26 cellular contexts compared by ENCODE assay signal in the genomic region with DNA sequence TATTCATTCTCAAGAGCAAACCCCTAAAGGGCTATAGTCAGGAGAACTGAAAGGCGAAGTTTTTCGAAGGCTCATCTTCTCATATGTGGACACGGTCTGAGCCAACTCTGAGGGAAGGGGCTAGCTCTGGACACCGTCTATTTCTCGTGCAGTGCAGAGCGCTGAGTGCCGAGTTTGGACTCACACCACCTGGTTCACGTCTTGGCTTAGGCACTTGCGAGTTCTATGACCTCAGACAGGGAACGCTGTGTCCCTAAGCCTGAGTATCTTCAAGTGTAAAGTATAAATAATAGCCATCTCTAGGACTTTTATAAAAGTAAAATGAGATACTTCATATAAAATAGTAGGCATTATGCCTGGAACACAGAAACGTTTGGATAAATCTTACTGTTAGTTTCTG.
DNase-seq lines count a peak whose midpoint lies in the region; ATAC-seq and TF ChIP-seq lines count a peak whose summit lies in the region.
"Had no signal": no experiment of that assay in that cellular context is flagged by ENCODE, and none has a peak within 500 bp of the region (broad histone marks: within the 10 kb centered on the region; RNA-seq: fewer than 3 reads in every experiment).

No MANE protein-coding gene starts in this region.

- H3K4me2 ChIP-seq in trophoblast cell (ENCODE audit: low read length): no peak overlapping the region
- H3K4me2 ChIP-seq: KMS-11 had no signal

- H3K79me2 ChIP-seq in trophoblast cell (ENCODE audit: control insufficient read depth, insufficient read depth, low read length, poor library complexity): no peaks in the 10 kb centered on the region

- H3K27me3 ChIP-seq in right cardiac atrium (ENCODE audit: control insufficient read depth, insufficient read depth) (no peaks in the 10 kb centered on the region), trophoblast cell (ENCODE audit: insufficient read depth, low read length) (no peaks in the 10 kb centered on the region), upper lobe of left lung (no peaks in the 10 kb centered on the region)

- no peaks in the 10 kb centered on the region for H3K79me1 ChIP-seq in trophoblast cell (ENCODE audit: low read length)

- H3K4ac ChIP-seq in trophoblast cell (ENCODE audit: low read depth, low read length): no peak overlapping the region

- no peak overlapping the region for H2AK5ac ChIP-seq in trophoblast cell (ENCODE audit: low read length)

- no peak overlapping the region for H4K91ac ChIP-seq in trophoblast cell (ENCODE audit: low read depth, low read length)

- H3K9me3 ChIP-seq in right cardiac atrium (ENCODE audit: control insufficient read depth, low read length): no peaks in the 10 kb centered on the region
- H3K9me3 ChIP-seq in trophoblast cell (ENCODE audit: insufficient read depth, low read depth, low read length): no peaks in the 10 kb centered on the region
- H3K9me3 ChIP-seq in upper lobe of left lung: no peaks in the 10 kb centered on the region
- H3K9me3 ChIP-seq: Caco-2 had no signal

- TF ChIP-seq POLR2A in upper lobe of left lung (IDR thresholded peaks at IDR 0.05): peak in 1 of 4 donors; percentile 38

- H2BK12ac ChIP-seq in trophoblast cell (ENCODE audit: low read length): no peak overlapping the region

- peak; percentile 64 for DNase-seq in Right ventricle myocardium inferior (ENCODE audit: missing footprints)
- no peak for DNase-seq in cardiac septum (ENCODE audit: low spot score)
- peak in 2 of 3 donors; percentile 18 to 58 for DNase-seq in right cardiac atrium
- no peak for DNase-seq in trophoblast cell
- DNase-seq in upper lobe of left lung: peak in 1 of 2 donors; percentile 81
- no peak for DNase-seq in activated T-cell treated with anti-CD3 and anti-CD28 coated beads, Interleukin-2, amount 50 U/mL, for 72 hours
- no peak for DNase-seq in natural killer cell treated with Interleukin-12 subunit alpha and Interleukin-12 subunit beta and Interleukin-15 and Interleukin-18, amount 100 ng/mL, for 72 hours (ENCODE audit: low spot score)
- DNase-seq: Caco-2; CD8-positive, alpha-beta T cell; GF-D8; NCI-H1048; NCI-H1417; NCI-H1694 treated with DMSO at 0.1 percent for 48 hours; NCI-H2081; NCI-H2227 treated with DMSO at 0.1 percent for 48 hours; NCI-H69; SIG-M5 had no signal

- TF ChIP-seq EP300 in upper lobe of left lung (IDR thresholded peaks at IDR 0.05): peak in 2 of 4 donors; percentile 52 to 96

- no peak overlapping the region for H3K27ac Mint-ChIP-seq in activated T-cell treated with anti-CD3 and anti-CD28 coated beads, Interleukin-2, amount 50 U/mL, for 72 hours
- no peak overlapping the region for H3K27ac Mint-ChIP-seq in natural killer cell treated with Interleukin-12 subunit alpha and Interleukin-12 subunit beta and Interleukin-15 and Interleukin-18, amount 100 ng/mL, for 72 hours
- H3K27ac Mint-ChIP-seq: B cell; CD8-positive, alpha-beta T cell; IgD-negative memory B cell had no signal

- no peak overlapping the region for H4K12ac ChIP-seq in trophoblast cell (ENCODE audit: low read depth, low read length)

- H3K23ac ChIP-seq in trophoblast cell (ENCODE audit: low read length): no peak overlapping the region

- H3K27me3 Mint-ChIP-seq in activated T-cell treated with anti-CD3 and anti-CD28 coated beads, Interleukin-2, amount 50 U/mL, for 72 hours (ENCODE audit: low read depth): no peaks in the 10 kb centered on the region
- peaks cover 11 to 13% of the 10 kb centered on the region in 2 donors for H3K27me3 Mint-ChIP-seq in natural killer cell treated with Interleukin-12 subunit alpha and Interleukin-12 subunit beta and Interleukin-15 and Interleukin-18, amount 100 ng/mL, for 72 hours

- H3K36me3 ChIP-seq in trophoblast cell (ENCODE audit: control insufficient read depth in 1 of 2, insufficient read depth in 2 of 2, low read length in 2 of 2): no peaks in the 10 kb centered on the region
- peaks cover 0 to 2% (median 0%) of the 10 kb centered on the region in 4 donors for H3K36me3 ChIP-seq in upper lobe of left lung

- no peak overlapping the region for H2BK5ac ChIP-seq in trophoblast cell (ENCODE audit: low read depth, low read length, poor library complexity)

- H3K14ac ChIP-seq in trophoblast cell (ENCODE audit: low read length): no peak overlapping the region

- H3K4me1 Mint-ChIP-seq in activated T-cell treated with anti-CD3 and anti-CD28 coated beads, Interleukin-2, amount 50 U/mL, for 72 hours (ENCODE audit: low read depth): no peaks in the 10 kb centered on the region
- no peaks in the 10 kb centered on the region for H3K4me1 Mint-ChIP-seq in natural killer cell treated with Interleukin-12 subunit alpha and Interleukin-12 subunit beta and Interleukin-15 and Interleukin-18, amount 100 ng/mL, for 72 hours (ENCODE audit: low read depth in 2 of 2)
- H3K4me1 Mint-ChIP-seq: B cell, IgD-negative memory B cell had no signal

- no peak overlapping the region for H3K4me3 Mint-ChIP-seq in activated T-cell treated with anti-CD3 and anti-CD28 coated beads, Interleukin-2, amount 50 U/mL, for 72 hours
- no peak overlapping the region for H3K4me3 Mint-ChIP-seq in natural killer cell treated with Interleukin-12 subunit alpha and Interleukin-12 subunit beta and Interleukin-15 and Interleukin-18, amount 100 ng/mL, for 72 hours
- H3K4me3 Mint-ChIP-seq: B cell; CD8-positive, alpha-beta T cell; IgD-negative memory B cell had no signal

- ATAC-seq in Right ventricle myocardium inferior (peak; percentile 94), right cardiac atrium (peak in 1 of 2 donors; percentile 47), upper lobe of left lung (ENCODE audit: low FRiP score in 2 of 2) (peak; percentile 23 to 83), HG02763 (IDR thresholded peaks at IDR 0.05; ENCODE audit: unreplicated experiment) (no peak)
- ATAC-seq in activated T-cell treated with anti-CD3 and anti-CD28 coated beads, Interleukin-2, amount 50 U/mL, for 72 hours (replicated peaks in 1 of 2): no peak
- no peak for ATAC-seq in natural killer cell treated with Interleukin-12 subunit alpha and Interleukin-12 subunit beta and Interleukin-15 and Interleukin-18, amount 100 ng/mL, for 72 hours
- ATAC-seq: CD8-positive, alpha-beta T cell; Panc1 had no signal

- no peak overlapping the region for H2BK120ac ChIP-seq in trophoblast cell (ENCODE audit: insufficient read depth, low read length, poor library complexity)

- TF ChIP-seq CTCF in upper lobe of left lung (IDR thresholded peaks at IDR 0.05): no peak

- H2AFZ ChIP-seq in trophoblast cell (ENCODE audit: insufficient read depth, low read length, poor library complexity): no peak overlapping the region

- no peaks in the 10 kb centered on the region for H3K36me3 Mint-ChIP-seq in activated T-cell treated with anti-CD3 and anti-CD28 coated beads, Interleukin-2, amount 50 U/mL, for 72 hours (ENCODE audit: insufficient read depth in 2 of 2)
- no peaks in the 10 kb centered on the region for H3K36me3 Mint-ChIP-seq in natural killer cell treated with Interleukin-12 subunit alpha and Interleukin-12 subunit beta and Interleukin-15 and Interleukin-18, amount 100 ng/mL, for 72 hours
- H3K36me3 Mint-ChIP-seq: CD8-positive, alpha-beta T cell had no signal

- no peak overlapping the region for H4K8ac ChIP-seq in trophoblast cell (ENCODE audit: low read depth, low read length)

- no peaks in the 10 kb centered on the region for H3K4me1 ChIP-seq in right cardiac atrium (ENCODE audit: control insufficient read depth, insufficient read depth, low read length)
- no peaks in the 10 kb centered on the region for H3K4me1 ChIP-seq in trophoblast cell (ENCODE audit: control insufficient read depth in 1 of 2, insufficient read depth in 2 of 2, low read length in 2 of 2)
- peaks cover 0 to 23% (median 0%) of the 10 kb centered on the region in 4 donors for H3K4me1 ChIP-seq in upper lobe of left lung
- H3K4me1 ChIP-seq: Caco-2 had no signal

- H3K9me3 Mint-ChIP-seq in activated T-cell treated with anti-CD3 and anti-CD28 coated beads, Interleukin-2, amount 50 U/mL, for 72 hours: no peaks in the 10 kb centered on the region
- no peaks in the 10 kb centered on the region for H3K9me3 Mint-ChIP-seq in natural killer cell treated with Interleukin-12 subunit alpha and Interleukin-12 subunit beta and Interleukin-15 and Interleukin-18, amount 100 ng/mL, for 72 hours
- H3K9me3 Mint-ChIP-seq: CD8-positive, alpha-beta T cell; IgD-negative memory B cell had no signal

- 59% methylated on average over 11 of the region's 11 CpGs for WGBS in right cardiac atrium
- no CpG with 5 or more reads among the region's 11 CpGs for WGBS in trophoblast cell (ENCODE audit: extremely low coverage, insufficient coverage, insufficient read length)
- 65 to 70% methylated on average over 11 of the region's 11 CpGs for WGBS in upper lobe of left lung, 2 donors

- H3K9ac ChIP-seq in trophoblast cell (ENCODE audit: low read length): peak overlapping the region; percentile 45
- H3K9ac ChIP-seq: KMS-11 had no signal

- intact Hi-C loops in Right ventricle myocardium inferior (cut with DNase I): no loop called here
- intact Hi-C loops in cardiac septum (cut with DNase I): no loop called here
- intact Hi-C loops in right cardiac atrium (cut with DNase I): no loop called here

- H3K27ac ChIP-seq in right cardiac atrium (ENCODE audit: low read length) (no peak overlapping the region), trophoblast cell (ENCODE audit: low read depth, low read length) (no peak overlapping the region), upper lobe of left lung (peak overlapping the region in 3 of 4 donors; percentile 0 to 71 (median 21))
- H3K27ac ChIP-seq: 22Rv1, C4-2B, KMS-11, RWPE1, SK-N-MC had no signal

- H3K4me3 ChIP-seq in right cardiac atrium (ENCODE audit: low read length): no peak overlapping the region
- peak overlapping the region; percentile 36 for H3K4me3 ChIP-seq in trophoblast cell (ENCODE audit: low read depth, low read length)
- H3K4me3 ChIP-seq in upper lobe of left lung: no peak overlapping the region
- H3K4me3 ChIP-seq: SK-N-MC had no signal

- no peak overlapping the region for H3K18ac ChIP-seq in trophoblast cell (ENCODE audit: low read length)

Comparison
In these comparisons a context has a peak if more than half of its experiments do, and no peak if none do; other contexts are left out.
1. DNase-seq: peak in Right ventricle myocardium inferior (single experiment) and right cardiac atrium (2 of 3); none in cardiac septum (single experiment), trophoblast cell (0 of 2), activated T-cell treated with anti-CD3 and anti-CD28 coated beads, Interleukin-2, amount 50 U/mL, for 72 hours (0 of 2) and natural killer cell treated with Interleukin-12 subunit alpha and Interleukin-12 subunit beta and Interleukin-15 and Interleukin-18, amount 100 ng/mL, for 72 hours (single experiment).
2. ATAC-seq: peak in Right ventricle myocardium inferior (single experiment) and upper lobe of left lung (2 of 2); none in activated T-cell treated with anti-CD3 and anti-CD28 coated beads, Interleukin-2, amount 50 U/mL, for 72 hours (0 of 2), natural killer cell treated with Interleukin-12 subunit alpha and Interleukin-12 subunit beta and Interleukin-15 and Interleukin-18, amount 100 ng/mL, for 72 hours (0 of 2) and HG02763 (single experiment).
3. H3K27ac ChIP-seq: peak in upper lobe of left lung (3 of 4); none in right cardiac atrium (single experiment) and trophoblast cell (single experiment).